21 cellular contexts compared by ENCODE assay signal in genomic region chr7:17108049-17108584, GRCh38.
DNase-seq lines count a peak whose midpoint lies in the region; ATAC-seq and TF ChIP-seq lines count a peak whose summit lies in the region.
"Had no signal": no experiment of that assay in that cellular context is flagged by ENCODE, and none has a peak within 500 bp of the region (broad histone marks: within the 10 kb centered on the region; RNA-seq: fewer than 3 reads in every experiment).

No MANE protein-coding gene starts in this region.

- H3K4me1 Mint-ChIP-seq in WTC11: peaks cover 30% of the 10 kb centered on the region
- H3K4me1 Mint-ChIP-seq: CD4-positive, CD25-positive, alpha-beta regulatory T cell; CD8-positive, alpha-beta memory T cell had no signal

- intact Hi-C loops in left ventricle myocardium inferior (cut with micrococcal nuclease): no loop called here

- H3K9me3 ChIP-seq in left ventricle myocardium inferior (replicated peaks): no peaks in the 10 kb centered on the region
- H3K9me3 ChIP-seq: BE2C had no signal

- no peaks in the 10 kb centered on the region for H3K4me1 ChIP-seq in left ventricle myocardium inferior
- H3K4me1 ChIP-seq: BE2C had no signal

- POLR2A ChIA-PET in WTC11 (lab: Charles Lee): no interaction called here

- peaks cover 5% of the 10 kb centered on the region; the same call in 1 of the 2 replicates for H3K9me3 Mint-ChIP-seq in WTC11
- H3K9me3 Mint-ChIP-seq: CD8-positive, alpha-beta memory T cell; GM23338; H9 had no signal

- H3K27ac Mint-ChIP-seq in WTC11: 0 out of 2 replicates have a peak overlapping the region, but pooled peaks have one; percentile 16
- H3K27ac Mint-ChIP-seq: CD4-positive, CD25-positive, alpha-beta regulatory T cell; CD8-positive, alpha-beta memory T cell; GM23338 had no signal

- TF ChIP-seq CTCF in WTC11 (IDR thresholded peaks at IDR 0.05) (no peak), left ventricle myocardium inferior (IDR thresholded peaks at IDR 0.05; ENCODE audit: borderline replicate concordance) (no peak)

- H3K4me3 Mint-ChIP-seq in WTC11: no peak overlapping the region
- H3K4me3 Mint-ChIP-seq: CD8-positive, alpha-beta memory T cell; GM23338; H9 had no signal

- H3K27ac ChIP-seq in left ventricle myocardium inferior (replicated peaks): no peak overlapping the region

- H3K27me3 ChIP-seq in left ventricle myocardium inferior (ENCODE audit: low read depth): no peaks in the 10 kb centered on the region
- H3K27me3 ChIP-seq: BE2C had no signal

- H3K4me3 ChIP-seq in left ventricle myocardium inferior: no peak overlapping the region
- H3K4me3 ChIP-seq: GM23338 had no signal

- H3K27me3 Mint-ChIP-seq in WTC11 (ENCODE audit: low read depth): no peaks in the 10 kb centered on the region
- H3K27me3 Mint-ChIP-seq: CD4-positive, CD25-positive, alpha-beta regulatory T cell; CD8-positive, alpha-beta memory T cell had no signal

- no peaks in the 10 kb centered on the region for H3K36me3 ChIP-seq in left ventricle myocardium inferior
- H3K36me3 ChIP-seq: BE2C had no signal

- DNase-seq in NCI-H526 treated with DMSO at 0.1 percent for 48 hours (lab: John Stamatoyannopoulos, UW) (peak; percentile 52), WTC11 (ENCODE audit: low spot score) (no peak), NCI-H82 (lab: John Stamatoyannopoulos, UW) (no peak), left ventricle myocardium inferior (no peak), H4 (ENCODE audit: low spot score) (no peak)
- DNase-seq: ACHN; BE2C; C1 segment of cervical spinal cord; CD4-positive, CD25-positive, alpha-beta regulatory T cell; CD8-positive, alpha-beta memory T cell; COR-L47; DMS 273 treated with DMSO at 0.1 percent for 48 hours; DMS53; DND-41; EL; H9; KG1 had no signal

- CTCF ChIA-PET in WTC11 (lab: Charles Lee): no interaction called here

- ATAC-seq in HG02870 (IDR thresholded peaks at IDR 0.05; ENCODE audit: unreplicated experiment) (peak; percentile 47), WTC11 (no peak), HG02759 (IDR thresholded peaks at IDR 0.05; ENCODE audit: unreplicated experiment) (no peak)
- ATAC-seq: GM23338, HepG2 had no signal

- no peaks in the 10 kb centered on the region for H3K36me3 Mint-ChIP-seq in WTC11
- H3K36me3 Mint-ChIP-seq: CD4-positive, CD25-positive, alpha-beta regulatory T cell; CD8-positive, alpha-beta memory T cell had no signal

TF ChIP-seq in WTC11, 78 proteins besides CTCF, POLR2A, EP300 and RAD21:
- TF ChIP-seq JUN (CRISPR knock-in tag; IDR thresholded peaks at IDR 0.05): no peak
- no peak for TF ChIP-seq ZNF281 (CRISPR knock-in tag; IDR thresholded peaks at IDR 0.05)
- TF ChIP-seq MYBL2 (CRISPR knock-in tag; IDR thresholded peaks at IDR 0.05): no peak
- TF ChIP-seq NFYB (CRISPR knock-in tag; conservative IDR thresholded peaks at IDR 0.05; ENCODE audit: low read depth): no peak
- no peak for TF ChIP-seq ZNF396 (CRISPR knock-in tag; IDR thresholded peaks at IDR 0.05; ENCODE audit: borderline replicate concordance)
- TF ChIP-seq NR2C2 (CRISPR knock-in tag; IDR thresholded peaks at IDR 0.05): no peak
- TF ChIP-seq MAX (CRISPR knock-in tag; IDR thresholded peaks at IDR 0.05): no peak
- no peak for TF ChIP-seq ATF6 (CRISPR knock-in tag; IDR thresholded peaks at IDR 0.05)
- no peak for TF ChIP-seq ATF2 (CRISPR knock-in tag; IDR thresholded peaks at IDR 0.05; ENCODE audit: borderline replicate concordance, low read depth)
- TF ChIP-seq CREM (CRISPR knock-in tag; IDR thresholded peaks at IDR 0.05): no peak
- TF ChIP-seq SMAD4 (CRISPR knock-in tag; IDR thresholded peaks at IDR 0.05): no peak
- TF ChIP-seq ZMAT4 (CRISPR knock-in tag; IDR thresholded peaks at IDR 0.05): no peak
- no peak for TF ChIP-seq NFE2L1 (CRISPR knock-in tag; IDR thresholded peaks at IDR 0.05)
TF ChIP-seq in WTC11: peak in this region for 0.
